Comparison of ENCODE assay signal across 25 cellular contexts in genomic region chr4:147288512-147288911, GRCh38.
"Had no signal": no experiment of that assay in that cellular context is flagged by ENCODE, and none has a peak within 500 bp of the region (broad histone marks: within the 10 kb centered on the region; RNA-seq: fewer than 3 reads in every experiment).

No MANE protein-coding gene starts in this region.

- H3K4me3 Mint-ChIP-seq: central memory CD8-positive, alpha-beta T cell; dendritic cell treated with granulocyte-macrophage colony-stimulating factor and Interleukin-4, amounts not matched to agents 40 ng/mL and 50 ng/mL, for 4 days; naive thymus-derived CD4-positive, alpha-beta T cell; nephron progenitor cell; stimulated activated effector memory CD8-positive, alpha-beta T cell treated with anti-CD3 and anti-CD28 coated beads, Interleukin-12 subunit alpha, Interleukin-12 subunit beta, amount 100 ng/mL, for 72 hours; type B pancreatic cell had no signal

- H3K27me3 ChIP-seq: colonic mucosa, esophagus squamous epithelium, right atrium auricular region, sigmoid colon, stomach, testis, tibial artery had no signal

- H3K4me1 Mint-ChIP-seq: central memory CD8-positive, alpha-beta T cell; naive thymus-derived CD4-positive, alpha-beta T cell; stimulated activated effector memory CD8-positive, alpha-beta T cell treated with anti-CD3 and anti-CD28 coated beads, Interleukin-12 subunit alpha, Interleukin-12 subunit beta, amount 100 ng/mL, for 72 hours had no signal

- H3K9me3 Mint-ChIP-seq: stimulated activated effector memory CD8-positive, alpha-beta T cell treated with anti-CD3 and anti-CD28 coated beads, Interleukin-12 subunit alpha, Interleukin-12 subunit beta, amount 100 ng/mL, for 72 hours had no signal

- DNase-seq: colonic mucosa; effector memory CD4-positive, alpha-beta T cell; erythroblast; esophagus squamous epithelium; foreskin melanocyte; hypothalamus; midbrain; naive thymus-derived CD4-positive, alpha-beta T cell; nephron progenitor cell; nucleus accumbens; sigmoid colon; stimulated activated CD4-positive, alpha-beta T cell treated with anti-CD3 and anti-CD28 coated beads, Interleukin-2, amount 100 ng/mL, for 24 hours; stimulated activated CD4-positive, alpha-beta T cell treated with anti-CD3 and anti-CD28 coated beads, Interleukin-4, amount 100 ng/mL, for 24 hours; stimulated activated naive CD4-positive, alpha-beta T cell treated with Interleukin-2 at 50 U/mL for 16 hours; stomach; substantia nigra; testis; tibial artery had no signal

- H3K27ac Mint-ChIP-seq: dendritic cell treated with granulocyte-macrophage colony-stimulating factor and Interleukin-4, amounts not matched to agents 40 ng/mL and 50 ng/mL, for 4 days; naive thymus-derived CD4-positive, alpha-beta T cell; nephron progenitor cell; stimulated activated effector memory CD8-positive, alpha-beta T cell treated with anti-CD3 and anti-CD28 coated beads, Interleukin-12 subunit alpha, Interleukin-12 subunit beta, amount 100 ng/mL, for 72 hours; type B pancreatic cell had no signal

- H3K27ac ChIP-seq: colonic mucosa, esophagus squamous epithelium, prostate gland, right atrium auricular region, sigmoid colon, stomach, testis, tibial artery had no signal

- H3K36me3 ChIP-seq: colonic mucosa, esophagus squamous epithelium, prostate gland, right atrium auricular region, sigmoid colon, stomach, tibial artery had no signal

- ATAC-seq: left lobe of liver; naive thymus-derived CD4-positive, alpha-beta T cell; stimulated activated effector memory CD8-positive, alpha-beta T cell treated with anti-CD3 and anti-CD28 coated beads, Interleukin-12 subunit alpha, Interleukin-12 subunit beta, amount 100 ng/mL, for 72 hours had no signal

- H3K27me3 Mint-ChIP-seq: central memory CD8-positive, alpha-beta T cell; dendritic cell treated with granulocyte-macrophage colony-stimulating factor and Interleukin-4, amounts not matched to agents 40 ng/mL and 50 ng/mL, for 4 days; type B pancreatic cell had no signal

- H3K36me3 Mint-ChIP-seq: naive thymus-derived CD4-positive, alpha-beta T cell; stimulated activated effector memory CD8-positive, alpha-beta T cell treated with anti-CD3 and anti-CD28 coated beads, Interleukin-12 subunit alpha, Interleukin-12 subunit beta, amount 100 ng/mL, for 72 hours; type B pancreatic cell had no signal

- H3K4me3 ChIP-seq: colonic mucosa, esophagus squamous epithelium, prostate gland, right atrium auricular region, sigmoid colon, stomach, testis, tibial artery had no signal

- H3K4me1 ChIP-seq: colonic mucosa, prostate gland, right atrium auricular region, sigmoid colon had no signal
